In genomic region chr5:135126688-135127603, GRCh38 we compare ENCODE assay signal across 14 cellular contexts.
DNase-seq lines count a peak whose midpoint lies in the region; ATAC-seq and TF ChIP-seq lines count a peak whose summit lies in the region.
"Had no signal": no experiment of that assay in that cellular context is flagged by ENCODE, and none has a peak within 500 bp of the region (broad histone marks: within the 10 kb centered on the region; RNA-seq: fewer than 3 reads in every experiment).

No MANE protein-coding gene starts in this region.

- H3K4me3 Mint-ChIP-seq in MCF 10A (ENCODE audit: unreplicated experiment), result no peak overlapping the region
- no peak overlapping the region for H3K4me3 Mint-ChIP-seq in CD4-positive, alpha-beta memory T cell
- no peak overlapping the region for H3K4me3 Mint-ChIP-seq in T-cell
- H3K4me3 Mint-ChIP-seq: activated T-helper 17 cell treated with anti-CD3 and anti-CD28 coated beads, Interleukin-2, amount 50 U/mL, for 72 hours; endodermal cell; T-helper 1 cell treated with Interleukin-12 subunit alpha and Interleukin-12 subunit beta and Interleukin-4 antibody, amounts not matched to agents 30 μg/mL and 1 μg/mL, for 36 hours had no signal

- H3K4me3 ChIP-seq in breast epithelium, result no peak overlapping the region
- no peak overlapping the region for H3K4me3 ChIP-seq in CD4-positive, alpha-beta memory T cell (ENCODE audit: low read length in 2 of 2)

- peaks cover 0 to 3% of the 10 kb centered on the region in 2 donors for H3K27me3 ChIP-seq in breast epithelium
- no peaks in the 10 kb centered on the region for H3K27me3 ChIP-seq in CD4-positive, alpha-beta memory T cell (ENCODE audit: insufficient read depth, low read length)

- H3K27ac ChIP-seq in breast epithelium, result no peak overlapping the region
- no peak overlapping the region for H3K27ac ChIP-seq in CD4-positive, alpha-beta memory T cell (ENCODE audit: low read depth, low read length)
- H3K27ac ChIP-seq: neutrophil had no signal

- CTCF ChIA-PET in MCF 10A (lab: Yijun Ruan, JAX), result interaction anchor here (0.6 to 1.2 kb wide), 5 partner anchors 20 to 277 kb away, joined by 3 read pairs; no protein-coding TSS in a partner anchor
- CTCF ChIA-PET in CD4-positive, alpha-beta memory T cell (lab: Charles Lee; ENCODE audit: partially characterized antibody), result no interaction called here
- CTCF ChIA-PET in T-cell (lab: Charles Lee), result no interaction called here

- peaks cover 30% of the 10 kb centered on the region for H3K4me1 Mint-ChIP-seq in MCF 10A (ENCODE audit: insufficient read depth, unreplicated experiment)
- H3K4me1 Mint-ChIP-seq in CD4-positive, alpha-beta memory T cell, result peaks cover 7 to 13% (median 11%) of the 10 kb centered on the region in 4 donors
- H3K4me1 Mint-ChIP-seq in T-cell, result peaks cover 6 to 15% (median 11%) of the 10 kb centered on the region in 3 donors

- ATAC-seq in T-cell (replicated peaks in 1 of 4) (no peak), GM21390 (IDR thresholded peaks at IDR 0.05; ENCODE audit: unreplicated experiment) (no peak)
- ATAC-seq: activated T-helper 17 cell treated with anti-CD3 and anti-CD28 coated beads, Interleukin-2, amount 50 U/mL, for 72 hours had no signal

- no peak for DNase-seq in MCF 10A (ENCODE audit: unreplicated experiment)
- DNase-seq in breast epithelium (ENCODE audit: low spot score in 2 of 2), result no peak
- peak; percentile 74 for DNase-seq in NCI-H748 (lab: John Stamatoyannopoulos, UW; ENCODE audit: unreplicated experiment)
- peak; percentile 76 for DNase-seq in kidney tubule cell (ENCODE audit: low spot score)
- DNase-seq in effector CD4-positive, alpha-beta T cell, result no peak
- no peak for DNase-seq in CD4-positive, alpha-beta memory T cell
- DNase-seq in T-cell, result no peak
- DNase-seq: endodermal cell, head of caudate nucleus, MV-4-11 had no signal

- TF ChIP-seq CTCF in MCF 10A (IDR thresholded peaks at IDR 0.05; ENCODE audit: unreplicated experiment) (no peak), breast epithelium (IDR thresholded peaks at IDR 0.05) (no peak)

- H3K9me3 ChIP-seq in breast epithelium, result no peaks in the 10 kb centered on the region
- no peaks in the 10 kb centered on the region for H3K9me3 ChIP-seq in CD4-positive, alpha-beta memory T cell (ENCODE audit: control insufficient read depth in 1 of 2, low read length in 2 of 2)
- H3K9me3 ChIP-seq: neutrophil had no signal

- H3K36me3 Mint-ChIP-seq in MCF 10A (ENCODE audit: insufficient read depth, unreplicated experiment), result peaks cover 5% of the 10 kb centered on the region
- H3K36me3 Mint-ChIP-seq in CD4-positive, alpha-beta memory T cell, result no peaks in the 10 kb centered on the region
- H3K36me3 Mint-ChIP-seq in T-cell, result no peaks in the 10 kb centered on the region

- intact Hi-C loops in MCF 10A (cut with micrococcal nuclease) (loop anchor here (5.0 kb wide), 1 partner anchor 60 kb away; no protein-coding TSS in a partner anchor), breast epithelium (cut with DNase I; ENCODE audit: low total_unique reads) (no loop called here)
- intact Hi-C loops in CD4-positive, alpha-beta memory T cell (cut with micrococcal nuclease), result no loop called here

- no peaks in the 10 kb centered on the region for H3K36me3 ChIP-seq in breast epithelium
- no peaks in the 10 kb centered on the region for H3K36me3 ChIP-seq in CD4-positive, alpha-beta memory T cell (ENCODE audit: insufficient read depth, low read length)
- H3K36me3 ChIP-seq: neutrophil had no signal

- no peaks in the 10 kb centered on the region for H3K4me1 ChIP-seq in breast epithelium
- no peaks in the 10 kb centered on the region for H3K4me1 ChIP-seq in CD4-positive, alpha-beta memory T cell (ENCODE audit: insufficient read depth, low read length)

- BruUV-seq in MCF 10A (replicated peaks; lab: Mats Ljungman, UMichigan), result no TSS peak

- H3K27me3 Mint-ChIP-seq in MCF 10A (ENCODE audit: insufficient read depth, unreplicated experiment) (no peaks in the 10 kb centered on the region), T-cell (peaks cover 3 to 7% of the 10 kb centered on the region in 2 donors)
- peaks cover 3 to 8% of the 10 kb centered on the region in 2 donors for H3K27me3 Mint-ChIP-seq in CD4-positive, alpha-beta memory T cell

- H3K9me3 Mint-ChIP-seq in MCF 10A (ENCODE audit: unreplicated experiment), result no peaks in the 10 kb centered on the region
- H3K9me3 Mint-ChIP-seq in CD4-positive, alpha-beta memory T cell, result no peaks in the 10 kb centered on the region
- no peaks in the 10 kb centered on the region for H3K9me3 Mint-ChIP-seq in T-cell
- H3K9me3 Mint-ChIP-seq: activated T-helper 17 cell treated with anti-CD3 and anti-CD28 coated beads, Interleukin-2, amount 50 U/mL, for 72 hours; endodermal cell; T-helper 1 cell treated with Interleukin-12 subunit alpha and Interleukin-12 subunit beta and Interleukin-4 antibody, amounts not matched to agents 30 μg/mL and 1 μg/mL, for 36 hours had no signal

- no peak for TF ChIP-seq POLR2A in breast epithelium (IDR thresholded peaks at IDR 0.05)

- H3K27ac Mint-ChIP-seq in MCF 10A (ENCODE audit: low read depth, unreplicated experiment) (peak overlapping the region; percentile 49), T-cell (no peak overlapping the region)
- H3K27ac Mint-ChIP-seq in CD4-positive, alpha-beta memory T cell, result no peak overlapping the region
- H3K27ac Mint-ChIP-seq: activated T-helper 17 cell treated with anti-CD3 and anti-CD28 coated beads, Interleukin-2, amount 50 U/mL, for 72 hours; endodermal cell; T-helper 1 cell treated with Interleukin-12 subunit alpha and Interleukin-12 subunit beta and Interleukin-4 antibody, amounts not matched to agents 30 μg/mL and 1 μg/mL, for 36 hours had no signal

- POLR2A ChIA-PET in MCF 10A (lab: Yijun Ruan, JAX) (interaction anchor here (0.6 to 5.4 kb wide), 6 partner anchors 9 to 94 kb away, joined by 3 to 41 read pairs (median 6); no protein-coding TSS in a partner anchor), T-cell (lab: Charles Lee) (no interaction called here)
- POLR2A ChIA-PET in CD4-positive, alpha-beta memory T cell (lab: Charles Lee; ENCODE audit: partially characterized antibody), result no interaction called here

Comparison
In these comparisons a context has a peak if more than half of its experiments do, and no peak if none do; other contexts are left out.
1. DNase-seq: peak in NCI-H748 (single experiment) and kidney tubule cell (single experiment); none in MCF 10A (single experiment), breast epithelium (0 of 2), effector CD4-positive, alpha-beta T cell (single experiment), CD4-positive, alpha-beta memory T cell (0 of 5) and T-cell (0 of 34).